ENCODE assay signal across 1 cellular context in the genomic region with DNA sequence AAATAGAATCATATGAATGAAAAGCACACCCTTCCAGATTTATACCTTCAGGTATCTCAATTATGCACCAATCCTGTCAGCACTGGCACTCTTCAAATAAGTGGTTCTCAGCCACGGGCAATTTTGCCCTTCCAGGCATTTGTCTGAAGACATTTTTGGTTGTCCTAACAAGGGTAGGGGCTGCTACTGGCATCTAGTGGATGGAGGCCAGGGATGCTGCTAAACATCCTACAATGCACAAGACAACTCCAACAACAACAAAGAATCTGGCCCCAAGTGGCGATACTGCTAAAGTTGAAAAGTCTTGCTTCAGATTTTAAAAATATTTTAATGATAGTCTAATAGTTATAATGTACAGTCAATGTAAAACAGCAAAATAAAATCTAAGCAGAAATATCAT.
TF ChIP-seq lines count a peak whose summit lies in the region.

No MANE protein-coding gene starts in this region.

TF ChIP-seq in GM23338, 12 proteins besides CTCF, POLR2A, EP300 and RAD21:
- no peak for TF ChIP-seq ZNF462 (CRISPR knock-in tag; IDR thresholded peaks at IDR 0.05)
- TF ChIP-seq ETS1 (IDR thresholded peaks at IDR 0.05) = no peak
- no peak for TF ChIP-seq ZNF331 (CRISPR knock-in tag; IDR thresholded peaks at IDR 0.05; ENCODE audit: low read depth)
- TF ChIP-seq POLR2AphosphoS5 (IDR thresholded peaks at IDR 0.05; ENCODE audit: low read depth) = no peak
- no peak for TF ChIP-seq NANOG (IDR thresholded peaks at IDR 0.05; ENCODE audit: borderline replicate concordance)
- TF ChIP-seq CREB1 (CRISPR knock-in tag; IDR thresholded peaks at IDR 0.05; ENCODE audit: low read depth) = no peak
- TF ChIP-seq EZH2phosphoT487 (IDR thresholded peaks at IDR 0.05; ENCODE audit: unreplicated experiment) = no peak
- no peak for TF ChIP-seq EZH2 (IDR thresholded peaks at IDR 0.05; ENCODE audit: low read depth, unreplicated experiment)
- TF ChIP-seq STAT1 (IDR thresholded peaks at IDR 0.05; ENCODE audit: unreplicated experiment) = no peak
- TF ChIP-seq, protein P1, sequence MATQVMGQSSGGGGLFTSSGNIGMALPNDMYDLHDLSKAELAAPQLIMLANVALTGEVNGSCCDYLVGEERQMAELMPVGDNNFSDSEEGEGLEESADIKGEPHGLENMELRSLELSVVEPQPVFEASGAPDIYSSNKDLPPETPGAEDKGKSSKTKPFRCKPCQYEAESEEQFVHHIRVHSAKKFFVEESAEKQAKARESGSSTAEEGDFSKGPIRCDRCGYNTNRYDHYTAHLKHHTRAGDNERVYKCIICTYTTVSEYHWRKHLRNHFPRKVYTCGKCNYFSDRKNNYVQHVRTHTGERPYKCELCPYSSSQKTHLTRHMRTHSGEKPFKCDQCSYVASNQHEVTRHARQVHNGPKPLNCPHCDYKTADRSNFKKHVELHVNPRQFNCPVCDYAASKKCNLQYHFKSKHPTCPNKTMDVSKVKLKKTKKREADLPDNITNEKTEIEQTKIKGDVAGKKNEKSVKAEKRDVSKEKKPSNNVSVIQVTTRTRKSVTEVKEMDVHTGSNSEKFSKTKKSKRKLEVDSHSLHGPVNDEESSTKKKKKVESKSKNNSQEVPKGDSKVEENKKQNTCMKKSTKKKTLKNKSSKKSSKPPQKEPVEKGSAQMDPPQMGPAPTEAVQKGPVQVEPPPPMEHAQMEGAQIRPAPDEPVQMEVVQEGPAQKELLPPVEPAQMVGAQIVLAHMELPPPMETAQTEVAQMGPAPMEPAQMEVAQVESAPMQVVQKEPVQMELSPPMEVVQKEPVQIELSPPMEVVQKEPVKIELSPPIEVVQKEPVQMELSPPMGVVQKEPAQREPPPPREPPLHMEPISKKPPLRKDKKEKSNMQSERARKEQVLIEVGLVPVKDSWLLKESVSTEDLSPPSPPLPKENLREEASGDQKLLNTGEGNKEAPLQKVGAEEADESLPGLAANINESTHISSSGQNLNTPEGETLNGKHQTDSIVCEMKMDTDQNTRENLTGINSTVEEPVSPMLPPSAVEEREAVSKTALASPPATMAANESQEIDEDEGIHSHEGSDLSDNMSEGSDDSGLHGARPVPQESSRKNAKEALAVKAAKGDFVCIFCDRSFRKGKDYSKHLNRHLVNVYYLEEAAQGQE (IDR thresholded peaks at IDR 0.05; ENCODE audit: unreplicated experiment) = no peak
- no peak for TF ChIP-seq JUNB (IDR thresholded peaks at IDR 0.05; ENCODE audit: unreplicated experiment)
- TF ChIP-seq ZNF114 (CRISPR knock-in tag; IDR thresholded peaks at IDR 0.05) = no peak
TF ChIP-seq in GM23338: peak in this region for 0.
